Comparison of ENCODE assay signal across 1 cellular context in genomic region chr12:49892084-49892731, GRCh38.
TF ChIP-seq lines count a peak whose summit lies in the region.

No MANE protein-coding gene starts in this region.

TF ChIP-seq in K562, 482 proteins besides CTCF, POLR2A, EP300 and RAD21 (continued from another document):
- 0 out of 2 replicates have a peak, but pooled peaks have one; percentile 8 for TF ChIP-seq CREM (IDR thresholded peaks at IDR 0.05; ENCODE audit: low read depth)
- no peak for TF ChIP-seq ZNF445 (CRISPR knock-in tag; IDR thresholded peaks at IDR 0.05; ENCODE audit: low read depth)
- TF ChIP-seq ZNF766 (CRISPR knock-in tag; conservative IDR thresholded peaks at IDR 0.05), result 0 out of 2 replicates have a peak, but pooled peaks have one; percentile 44
- TF ChIP-seq ARID2 (IDR thresholded peaks at IDR 0.05), result no peak
- TF ChIP-seq TEAD4 (IDR thresholded peaks at IDR 0.05; ENCODE audit: low read length), result peak; percentile 78
- no peak for TF ChIP-seq TEAD4 (CRISPR knock-in tag; IDR thresholded peaks at IDR 0.05; ENCODE audit: borderline replicate concordance)
- no peak for TF ChIP-seq ZNF778 (CRISPR knock-in tag; IDR thresholded peaks at IDR 0.05)
- 0 out of 2 replicates have a peak, but pooled peaks have one; percentile 19 for TF ChIP-seq ZNF134 (CRISPR knock-in tag; conservative IDR thresholded peaks at IDR 0.05)
- TF ChIP-seq KLF16 (IDR thresholded peaks at IDR 0.05), result peak; percentile 60; the same call in 1 of the 2 replicates
- TF ChIP-seq PHB2 (IDR thresholded peaks at IDR 0.05; ENCODE audit: low read depth), result no peak
- peak; percentile 24 for TF ChIP-seq MEIS2 (IDR thresholded peaks at IDR 0.05; ENCODE audit: partially characterized antibody)
